ENCODE assay signal across 1 cellular context in the genomic region with DNA sequence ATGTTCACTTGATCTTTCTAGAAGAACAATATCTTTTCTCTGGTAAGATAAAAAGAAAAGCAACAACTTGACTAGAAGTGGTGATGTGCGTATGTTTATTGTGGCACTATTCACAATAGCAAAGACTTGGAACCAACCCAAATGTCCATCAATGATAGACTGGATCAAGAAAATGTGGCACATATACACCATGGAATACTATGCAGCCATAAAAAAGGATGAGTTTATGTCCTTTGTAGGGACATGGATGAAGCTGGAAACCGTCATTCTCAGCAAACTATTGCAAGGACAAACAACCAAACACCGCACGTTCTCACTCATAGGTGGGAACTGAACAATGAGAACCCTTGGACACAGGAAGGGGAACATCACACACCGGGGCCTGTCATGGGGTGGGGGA.
TF ChIP-seq lines count a peak whose summit lies in the region.
"Not testable (repeated sequence)": the region's sequence is repeated elsewhere in the genome, so short reads cannot be mapped to it uniquely, and the experiment has no call there.

No MANE protein-coding gene starts in this region.

- CTCF ChIA-PET in HEK293 (lab: Yijun Ruan, JAX), result interaction anchor here (1.1 kb wide), 1 partner anchor 115 kb away, joined by 3 read pairs; no protein-coding TSS in a partner anchor

- not testable (repeated sequence) for H3K36me3 ChIP-seq in HEK293 (ENCODE audit: control insufficient read depth in 2 of 2, insufficient read depth in 1 of 2, low read length in 2 of 2)

- not testable (repeated sequence) for TF ChIP-seq CTCF in HEK293 (tag by site-specific recombination; IDR thresholded peaks at IDR 0.05)

- H3K4me3 ChIP-seq in HEK293 (ENCODE audit: low read depth, low read length), result not testable (repeated sequence)

- H3K27ac ChIP-seq in HEK293 (ENCODE audit: extremely low read depth, low read depth, low read length), result not testable (repeated sequence)

- not testable (repeated sequence) for H3K4me1 ChIP-seq in HEK293 (ENCODE audit: control insufficient read depth, insufficient read depth, low read length)

- H3K9me3 ChIP-seq in HEK293 (ENCODE audit: control insufficient read depth, insufficient read depth, low read depth, low read length), result not testable (repeated sequence)

- POLR2A ChIA-PET in HEK293 (lab: Yijun Ruan, JAX), result not testable (repeated sequence)

TF ChIP-seq in HEK293, 187 proteins besides CTCF, POLR2A, EP300 and RAD21:
- peak; percentile 95 for TF ChIP-seq ZNF146 (tag by site-specific recombination; IDR thresholded peaks at IDR 0.05)
- TF ChIP-seq, protein P1, sequence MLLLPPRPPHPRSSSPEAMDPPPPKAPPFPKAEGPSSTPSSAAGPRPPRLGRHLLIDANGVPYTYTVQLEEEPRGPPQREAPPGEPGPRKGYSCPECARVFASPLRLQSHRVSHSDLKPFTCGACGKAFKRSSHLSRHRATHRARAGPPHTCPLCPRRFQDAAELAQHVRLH (tag by site-specific recombination; IDR thresholded peaks at IDR 0.05), result 0 out of 2 replicates have a peak, but pooled peaks have one; percentile 52
